ENCODE assay signal across 20 cellular contexts in the genomic region with DNA sequence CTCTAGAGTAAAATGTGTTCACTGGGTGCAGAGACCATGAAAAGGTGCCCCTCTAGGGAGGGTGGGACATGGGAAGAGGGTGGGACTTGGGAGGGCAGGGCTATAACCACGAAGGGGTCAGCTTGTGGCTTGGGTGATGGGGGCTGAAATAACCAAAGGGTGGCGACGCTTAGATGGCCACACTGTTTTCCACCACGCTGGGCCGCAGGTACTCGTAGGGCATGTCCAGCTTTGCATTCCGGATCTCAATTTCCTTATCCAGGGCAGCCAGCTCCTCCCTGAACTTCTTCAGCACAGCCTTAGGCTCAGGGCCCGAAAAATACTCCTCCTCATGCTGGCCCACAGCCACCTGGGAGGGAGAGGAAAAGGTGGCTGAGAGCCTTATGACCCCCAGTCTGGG. TPM values are rescaled to one million over a fixed set of nuclear protein-coding genes. Genes with fewer than 3 reads are reported as not detected.
DNase-seq lines count a peak whose midpoint lies in the region; ATAC-seq and TF ChIP-seq lines count a peak whose summit lies in the region.
"Had no signal": no experiment of that assay in that cellular context is flagged by ENCODE, and none has a peak within 500 bp of the region (broad histone marks: within the 10 kb centered on the region; RNA-seq: fewer than 3 reads in every experiment).

No MANE protein-coding gene starts in this region.

- H3K9me3 Mint-ChIP-seq in endothelial cell (ENCODE audit: unreplicated experiment) = no peaks in the 10 kb centered on the region

- peaks cover 0 to 29% (median 11%) of the 10 kb centered on the region in 9 donors for H3K27me3 ChIP-seq in heart left ventricle

- intact Hi-C loops in Right ventricle myocardium inferior (cut with DNase I) = no loop called here
- intact Hi-C loops in heart left ventricle (cut with DNase I) = no loop called here
- intact Hi-C loops in sciatic nerve (cut with DNase I) = no loop called here

- 70 to 86% (median 75%) methylated on average over 8 of the region's 8 CpGs for whole genome bisulfite sequencing in heart left ventricle, 4 donors

- H3K4me1 ChIP-seq in heart left ventricle = peaks cover 0 to 10% (median 0%) of the 10 kb centered on the region in 12 donors
- H3K4me1 ChIP-seq: A549 had no signal

- peaks cover 3% of the 10 kb centered on the region for H3K36me3 Mint-ChIP-seq in endothelial cell (ENCODE audit: low read depth, unreplicated experiment)
- H3K36me3 Mint-ChIP-seq: CD4-positive, alpha-beta memory T cell had no signal

- no peak overlapping the region for H3K27ac Mint-ChIP-seq in endothelial cell (ENCODE audit: unreplicated experiment)
- H3K27ac Mint-ChIP-seq: CD14-positive monocyte; CD4-positive, alpha-beta memory T cell had no signal

- DNase-seq in Right ventricle myocardium inferior (ENCODE audit: missing footprints) = peak; percentile 55
- no peak for DNase-seq in heart left ventricle
- DNase-seq in endothelial cell (ENCODE audit: low spot score) = no peak
- DNase-seq in sciatic nerve (ENCODE audit: low spot score) = peak; percentile 44
- DNase-seq in mucosa of gallbladder (ENCODE audit: low spot score) = no peak
- DNase-seq in NCI-H1930 (lab: John Stamatoyannopoulos, UW) = no peak
- DNase-seq: AML-193; CD4-positive, alpha-beta memory T cell; DMS153; DMS79; GF-D8; GM23248; H7 had no signal

- ATAC-seq in Right ventricle myocardium inferior (no peak), heart left ventricle (no peak), sciatic nerve (no peak), GM18861 (IDR thresholded peaks at IDR 0.05; ENCODE audit: unreplicated experiment) (no peak)

- no peak for TF ChIP-seq CTCF in heart left ventricle (IDR thresholded peaks at IDR 0.05)
- no peak for TF ChIP-seq CTCF in endothelial cell (IDR thresholded peaks at IDR 0.05; ENCODE audit: unreplicated experiment)

- no peak for TF ChIP-seq POLR2A in heart left ventricle (IDR thresholded peaks at IDR 0.05)

- H3K4me3 ChIP-seq in heart left ventricle = no peak overlapping the region
- H3K4me3 ChIP-seq: A549, GM23248 had no signal

- H3K27ac ChIP-seq in heart left ventricle = no peak overlapping the region
- H3K27ac ChIP-seq: 22Rv1, A549, GM23248, HL-60 had no signal

- peak overlapping the region; percentile 88 for H3K4me3 Mint-ChIP-seq in endothelial cell (ENCODE audit: unreplicated experiment)
- H3K4me3 Mint-ChIP-seq: CD14-positive monocyte; CD4-positive, alpha-beta memory T cell had no signal

- peaks cover 1% of the 10 kb centered on the region for H3K27me3 Mint-ChIP-seq in endothelial cell (ENCODE audit: unreplicated experiment)

- H3K36me3 ChIP-seq in heart left ventricle = no peaks in the 10 kb centered on the region

- peaks cover 25% of the 10 kb centered on the region for H3K4me1 Mint-ChIP-seq in endothelial cell (ENCODE audit: unreplicated experiment)

- no peaks in the 10 kb centered on the region for H3K9me3 ChIP-seq in heart left ventricle
- H3K9me3 ChIP-seq: A549 had no signal

RNA-seq across cellular contexts. Expression of a gene that starts 10.0 kb away (rescaled TPM):
- 0.19 TPM for total RNA-seq in Right ventricle myocardium inferior
- 10 to 100 TPM in 1 of 9 donors, under 1 TPM in 5, not detected in 3; 0.23 to 62.4 (median 0.38) TPM for total RNA-seq in heart left ventricle
- polyA plus RNA-seq in heart left ventricle = not detected
- total RNA-seq in endothelial cell (ENCODE audit: unreplicated experiment) = 17.0 TPM
- 0.45 TPM for total RNA-seq in sciatic nerve
- 0.49 TPM for total RNA-seq in mucosa of gallbladder
- total RNA-seq: GM23248, HT1080 had no signal
- polyA plus RNA-seq: BJ; CD4-positive, alpha-beta memory T cell; GM23248 had no signal

RNA-seq across cellular contexts. Expression of a gene that starts 47.1 kb away (rescaled TPM):
- total RNA-seq in Right ventricle myocardium inferior (48.6 TPM), heart left ventricle (10 to 100 TPM; 10.1 to 47.5 (median 18.5) TPM), endothelial cell (ENCODE audit: unreplicated experiment) (0.59 TPM), sciatic nerve (1.6 TPM), mucosa of gallbladder (2.4 TPM)
- 1 to 10 TPM; 2.1 to 8.2 TPM for polyA plus RNA-seq in heart left ventricle
- total RNA-seq: CD4-positive, alpha-beta memory T cell; GM23248; HT1080 had no signal
- polyA plus RNA-seq: BJ; CD4-positive, alpha-beta memory T cell; GM23248 had no signal

Comparison
In these comparisons a context has a peak if more than half of its experiments do, and no peak if none do; other contexts are left out.
1. DNase-seq: peak in Right ventricle myocardium inferior (single experiment) and sciatic nerve (single experiment); none in heart left ventricle (0 of 5), endothelial cell (single experiment), mucosa of gallbladder (single experiment) and NCI-H1930 (0 of 2).